Comparison of ENCODE assay signal across 8 cellular contexts in the genomic region with DNA sequence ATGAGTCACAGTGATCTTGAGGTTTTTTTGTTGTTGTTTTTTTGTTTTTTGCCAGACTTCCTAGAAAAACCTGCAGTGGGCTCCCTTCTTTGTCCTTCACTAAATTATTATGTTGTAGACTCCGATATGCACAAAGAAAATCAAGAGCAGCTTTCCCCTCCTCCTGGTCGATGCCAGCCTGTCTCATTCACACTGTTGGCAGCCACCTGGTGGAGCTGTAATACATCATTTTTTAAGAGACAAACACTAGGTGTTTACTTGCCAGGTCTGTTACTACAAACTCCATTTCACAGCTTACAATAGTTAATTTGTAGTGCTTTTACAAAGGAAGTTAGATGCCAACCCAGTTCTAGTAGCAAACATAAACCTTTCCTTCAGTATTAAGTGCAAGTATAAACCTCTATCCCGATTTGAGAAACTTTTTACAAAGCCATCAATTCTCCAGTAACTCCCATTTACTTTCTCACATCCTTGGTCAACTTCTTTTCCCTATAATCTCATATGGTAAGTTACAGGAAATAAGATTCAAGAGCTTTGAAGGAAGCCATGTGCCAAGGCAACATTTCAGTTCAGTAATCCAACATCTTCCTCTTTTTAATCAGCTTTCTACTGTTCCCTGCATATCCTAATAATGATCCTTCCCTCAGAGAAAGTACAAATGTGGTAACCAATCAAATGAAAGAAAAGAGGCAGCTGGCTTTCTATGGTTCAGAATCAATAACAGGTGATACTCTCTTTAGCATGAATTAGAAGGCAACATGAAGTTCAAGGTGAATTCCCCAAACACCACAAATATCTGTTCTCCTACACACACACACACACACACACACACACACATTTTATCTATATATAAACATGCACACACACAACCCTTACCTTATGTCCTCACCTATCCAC. TPM values are rescaled to one million over a fixed set of nuclear protein-coding genes. Genes with fewer than 3 reads are reported as not detected.
DNase-seq lines count a peak whose midpoint lies in the region; ATAC-seq and TF ChIP-seq lines count a peak whose summit lies in the region.

No MANE protein-coding gene starts in this region.

- POLR2A ChIA-PET in activated CD4-positive, alpha-beta T cell treated with anti-CD3 and anti-CD28 coated beads for 36 hours (lab: Charles Lee), result interaction anchor here (0.6 to 1.2 kb wide), 4 partner anchors 53 to 280 kb away, joined by 3 to 5 read pairs (median 4); a partner anchor contains a TSS

- peaks cover 21% of the 10 kb centered on the region for H3K36me3 Mint-ChIP-seq in activated CD4-positive, alpha-beta T cell treated with anti-CD3 and anti-CD28 coated beads for 36 hours (ENCODE audit: low read depth)

- DNase-seq in activated CD4-positive, alpha-beta T cell treated with anti-CD3 and anti-CD28 coated beads for 36 hours, result peak; percentile 48
- no peak for DNase-seq in activated CD4-positive, alpha-beta T cell treated with anti-CD3 and anti-CD28 coated beads for 1 hour
- no peak for DNase-seq in RWPE2 (ENCODE audit: low spot score)
- DNase-seq in cerebellum (ENCODE audit: low spot score), result peak; percentile 7
- DNase-seq in retinal pigment epithelial cell (ENCODE audit: low read depth), result no peak
- DNase-seq in sigmoid colon, result no peak

- H3K4me3 ChIP-seq in RWPE2 (ENCODE audit: severe bottlenecking) (no peak overlapping the region), retinal pigment epithelial cell (ENCODE audit: low read length) (no peak overlapping the region), sigmoid colon (no peak overlapping the region)

- H3K27me3 ChIP-seq in RWPE2 (ENCODE audit: insufficient read depth, poor library complexity, severe bottlenecking), result no peaks in the 10 kb centered on the region
- H3K27me3 ChIP-seq in sigmoid colon, result no peaks in the 10 kb centered on the region

- no peak for TF ChIP-seq EP300 in sigmoid colon (IDR thresholded peaks at IDR 0.05)

- H3K4me3 Mint-ChIP-seq in activated CD4-positive, alpha-beta T cell treated with anti-CD3 and anti-CD28 coated beads for 36 hours, result peak overlapping the region; percentile 17

- peak overlapping the region; percentile 14 for H3K27ac ChIP-seq in RWPE2 (ENCODE audit: poor library complexity, severe bottlenecking)
- H3K27ac ChIP-seq in sigmoid colon, result no peak overlapping the region

- peaks cover 49% of the 10 kb centered on the region for H3K4me1 Mint-ChIP-seq in activated CD4-positive, alpha-beta T cell treated with anti-CD3 and anti-CD28 coated beads for 36 hours

- CTCF ChIA-PET in activated CD4-positive, alpha-beta T cell treated with anti-CD3 and anti-CD28 coated beads for 36 hours (lab: Charles Lee), result interaction anchor here (0.9 to 2.5 kb wide), 11 partner anchors 9 to 294 kb away, joined by 3 to 15 read pairs (median 4); a partner anchor contains a TSS

- intact Hi-C loops in activated CD4-positive, alpha-beta T cell treated with anti-CD3 and anti-CD28 coated beads for 36 hours (cut with DNase I, micrococcal nuclease), result loop anchor here (1.0 to 10.0 kb wide), 14 partner anchors 14 to 600 kb away; a partner anchor contains a TSS
- intact Hi-C loops in sigmoid colon (cut with DNase I), result no loop called here

- WGBS in sigmoid colon, 2 donors, result 26 to 56% methylated on average over 3 of the region's 3 CpGs

- no peaks in the 10 kb centered on the region for H3K27me3 Mint-ChIP-seq in activated CD4-positive, alpha-beta T cell treated with anti-CD3 and anti-CD28 coated beads for 36 hours

- no peaks in the 10 kb centered on the region for H3K9me3 Mint-ChIP-seq in activated CD4-positive, alpha-beta T cell treated with anti-CD3 and anti-CD28 coated beads for 36 hours (ENCODE audit: low read depth)

- TF ChIP-seq CTCF in RWPE2 (IDR thresholded peaks at IDR 0.05; ENCODE audit: poor library complexity, severe bottlenecking) (peak; percentile 90), retinal pigment epithelial cell (conservative IDR thresholded peaks at IDR 0.05; ENCODE audit: low read depth, low read length) (peak; percentile 42), sigmoid colon (IDR thresholded peaks at IDR 0.05) (peak in 1 of 4 experiments; percentile 33)

- peaks cover 31% of the 10 kb centered on the region for H3K36me3 ChIP-seq in RWPE2 (ENCODE audit: low read depth)
- peaks cover 0 to 2% (median 0%) of the 10 kb centered on the region in 4 donors for H3K36me3 ChIP-seq in sigmoid colon

- TF ChIP-seq POLR2A in sigmoid colon (IDR thresholded peaks at IDR 0.05), result no peak

- H3K27ac Mint-ChIP-seq in activated CD4-positive, alpha-beta T cell treated with anti-CD3 and anti-CD28 coated beads for 36 hours, result peak overlapping the region; percentile 89

- ATAC-seq in activated CD4-positive, alpha-beta T cell treated with anti-CD3 and anti-CD28 coated beads for 36 hours, result peak; percentile 45
- ATAC-seq in HG03460 (IDR thresholded peaks at IDR 0.05; ENCODE audit: unreplicated experiment) (peak; percentile 2), RWPE2 (ENCODE audit: low read depth) (peak; percentile 77), HG02938 (IDR thresholded peaks at IDR 0.05; ENCODE audit: unreplicated experiment) (no peak)

- peaks cover 40% of the 10 kb centered on the region for H3K4me1 ChIP-seq in RWPE2 (ENCODE audit: insufficient read depth, poor library complexity, severe bottlenecking)
- H3K4me1 ChIP-seq in sigmoid colon, result peaks cover 0 to 20% (median 10%) of the 10 kb centered on the region in 4 donors

- no peaks in the 10 kb centered on the region for H3K9me3 ChIP-seq in RWPE2 (ENCODE audit: severe bottlenecking)
- no peaks in the 10 kb centered on the region for H3K9me3 ChIP-seq in sigmoid colon

RNA-seq across cellular contexts. Expression of a gene that starts 14.0 kb away (rescaled TPM):
- 10 to 100 TPM; 43.9 to 48.6 TPM for total RNA-seq in activated CD4-positive, alpha-beta T cell treated with anti-CD3 and anti-CD28 coated beads for 36 hours
- total RNA-seq in cerebellum (32.6 TPM), sigmoid colon (10 to 100 TPM; 22.4 to 35.9 (median 29.3) TPM)
- 10 to 100 TPM; 34.5 to 48.1 (median 36.0) TPM for polyA plus RNA-seq in sigmoid colon

RNA-seq across cellular contexts. Expression of a gene that starts 14.1 kb away (rescaled TPM):
- 1 to 10 TPM; 1.8 to 2.1 TPM for total RNA-seq in activated CD4-positive, alpha-beta T cell treated with anti-CD3 and anti-CD28 coated beads for 36 hours
- total RNA-seq in cerebellum, result 9.3 TPM
- total RNA-seq in sigmoid colon, result 1 to 10 TPM; 1.2 to 3.8 (median 1.4) TPM
- polyA plus RNA-seq in sigmoid colon, result 1 to 10 TPM in 2 of 3 donors, under 1 TPM in 1; 0.36 to 2.3 (median 1.2) TPM

Comparison
In these comparisons a context has a peak if more than half of its experiments do, and no peak if none do; other contexts are left out.
1. DNase-seq: peak in activated CD4-positive, alpha-beta T cell treated with anti-CD3 and anti-CD28 coated beads for 36 hours (single experiment) and cerebellum (single experiment); none in activated CD4-positive, alpha-beta T cell treated with anti-CD3 and anti-CD28 coated beads for 1 hour (single experiment), RWPE2 (single experiment), retinal pigment epithelial cell (single experiment) and sigmoid colon (single experiment).